Comparison of ENCODE assay signal across 24 cellular contexts in the genomic region with DNA sequence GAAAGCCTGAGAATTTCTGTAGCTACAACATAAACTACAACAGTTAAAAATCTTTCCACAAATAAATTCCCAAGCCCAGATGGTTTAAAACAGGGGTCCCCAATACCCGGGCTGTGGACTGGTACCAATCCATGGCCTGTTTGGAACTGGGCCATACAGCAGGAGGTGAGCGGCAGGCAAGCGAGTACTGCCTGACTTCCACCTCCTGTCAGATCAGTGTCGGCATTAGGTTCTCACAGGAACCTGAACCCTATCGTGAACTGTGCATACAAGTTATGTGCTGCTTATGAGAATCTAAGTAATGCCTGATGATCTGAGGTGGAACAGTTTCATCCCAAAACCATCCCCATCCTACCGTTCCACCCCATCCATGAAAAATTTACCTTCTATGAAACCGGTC.
"Had no signal": no experiment of that assay in that cellular context is flagged by ENCODE, and none has a peak within 500 bp of the region (broad histone marks: within the 10 kb centered on the region; RNA-seq: fewer than 3 reads in every experiment).

No MANE protein-coding gene starts in this region.

- H3K27me3 Mint-ChIP-seq: dendritic cell treated with granulocyte-macrophage colony-stimulating factor and Interleukin-4, amounts not matched to agents 40 ng/mL and 50 ng/mL, for 4 days; effector memory CD8-positive, alpha-beta T cell had no signal

- H3K4me1 Mint-ChIP-seq: endodermal cell had no signal

- H3K4me3 ChIP-seq: colonic mucosa, coronary artery, dorsolateral prefrontal cortex, esophagus muscularis mucosa, esophagus squamous epithelium, gastrocnemius medialis, gastroesophageal sphincter, heart left ventricle, heart right ventricle had no signal

- H3K27ac Mint-ChIP-seq: dendritic cell treated with granulocyte-macrophage colony-stimulating factor and Interleukin-4, amounts not matched to agents 40 ng/mL and 50 ng/mL, for 4 days; effector memory CD8-positive, alpha-beta T cell; endodermal cell had no signal

- DNase-seq: colonic mucosa; cortex of kidney; dermis blood vessel endothelial cell; effector CD4-positive, alpha-beta T cell; effector CD8-positive, alpha-beta T cell; effector memory CD4-positive, alpha-beta T cell; effector memory CD8-positive, alpha-beta T cell; endodermal cell; erythroblast; esophagus squamous epithelium; foreskin fibroblast; foreskin keratinocyte; foreskin melanocyte; gastrocnemius medialis; glutamatergic neuron; head of caudate nucleus; heart left ventricle; heart right ventricle had no signal

- H3K9me3 ChIP-seq: colonic mucosa, esophagus muscularis mucosa, esophagus squamous epithelium, gastrocnemius medialis, gastroesophageal sphincter, heart left ventricle, heart right ventricle had no signal

- H3K9me3 Mint-ChIP-seq: dendritic cell treated with granulocyte-macrophage colony-stimulating factor and Interleukin-4, amounts not matched to agents 40 ng/mL and 50 ng/mL, for 4 days; endodermal cell had no signal

- H3K4me1 ChIP-seq: colonic mucosa, esophagus muscularis mucosa, esophagus squamous epithelium, foreskin keratinocyte, gastrocnemius medialis, gastroesophageal sphincter, heart left ventricle, heart right ventricle had no signal

- H3K36me3 ChIP-seq: colonic mucosa, esophagus squamous epithelium, gastrocnemius medialis, gastroesophageal sphincter had no signal

- H3K4me3 Mint-ChIP-seq: dendritic cell treated with granulocyte-macrophage colony-stimulating factor and Interleukin-4, amounts not matched to agents 40 ng/mL and 50 ng/mL, for 4 days; effector memory CD8-positive, alpha-beta T cell; endodermal cell had no signal

- ATAC-seq: effector memory CD8-positive, alpha-beta T cell; esophagus mucosa; foreskin keratinocyte; gastrocnemius medialis; gastroesophageal sphincter; heart left ventricle; heart right ventricle had no signal
